In the genomic region with DNA sequence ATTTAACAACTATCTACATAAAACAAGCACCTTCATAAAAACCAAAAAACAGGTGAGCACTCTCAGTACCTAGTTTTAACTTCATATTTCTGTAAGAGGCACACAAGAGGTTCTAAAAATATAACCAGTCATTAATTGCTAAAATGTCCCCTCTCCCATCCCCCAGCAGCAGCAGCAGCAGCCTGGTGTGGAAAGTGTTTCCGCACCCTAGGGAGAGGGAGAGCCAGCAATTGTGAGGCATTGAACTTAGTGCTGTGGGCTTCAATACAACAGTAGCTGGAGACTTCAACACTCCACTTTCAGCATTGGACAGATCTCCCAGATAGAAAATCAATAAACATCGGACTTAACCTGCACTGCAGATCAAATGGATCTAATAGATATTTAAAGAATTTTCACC, we compare ENCODE assay signal across 16 cellular contexts.
"Had no signal": no experiment of that assay in that cellular context is flagged by ENCODE, and none has a peak within 500 bp of the region (broad histone marks: within the 10 kb centered on the region; RNA-seq: fewer than 3 reads in every experiment).

No MANE protein-coding gene starts in this region.

- H3K4me3 Mint-ChIP-seq: dendritic cell treated with granulocyte-macrophage colony-stimulating factor and Interleukin-4, amounts not matched to agents 40 ng/mL and 50 ng/mL, for 4 days; effector memory CD8-positive, alpha-beta T cell; naive thymus-derived CD8-positive, alpha-beta T cell had no signal

- DNase-seq: effector memory CD8-positive, alpha-beta T cell; foreskin keratinocyte; head of caudate nucleus; kidney glomerular epithelial cell; mammary epithelial cell; mucosa of descending colon; naive thymus-derived CD8-positive, alpha-beta T cell; posterior cingulate gyrus; small intestine; stimulated activated CD4-positive, alpha-beta T cell treated with anti-CD3 and anti-CD28 coated beads, Interleukin-2, amount 100 ng/mL, for 48 hours; stimulated activated naive CD4-positive, alpha-beta T cell treated with Interleukin-2 at 50 U/mL for 16 hours; trophoblast cell had no signal

- H3K4me3 ChIP-seq: hepatocyte, mucosa of descending colon, right atrium auricular region had no signal

- H3K36me3 Mint-ChIP-seq: naive thymus-derived CD8-positive, alpha-beta T cell had no signal

- H3K27me3 ChIP-seq: foreskin keratinocyte, hepatocyte, neutrophil, right atrium auricular region had no signal

- H3K79me2 ChIP-seq: hepatocyte had no signal

- H3K9me3 ChIP-seq: neutrophil, right atrium auricular region had no signal

- ATAC-seq: effector memory CD8-positive, alpha-beta T cell; foreskin keratinocyte; mucosa of descending colon; naive thymus-derived CD8-positive, alpha-beta T cell had no signal

- H3K4me1 ChIP-seq: foreskin keratinocyte, right atrium auricular region had no signal

- H3K27ac Mint-ChIP-seq: dendritic cell treated with granulocyte-macrophage colony-stimulating factor and Interleukin-4, amounts not matched to agents 40 ng/mL and 50 ng/mL, for 4 days; effector memory CD8-positive, alpha-beta T cell; naive thymus-derived CD8-positive, alpha-beta T cell had no signal

- H3K27me3 Mint-ChIP-seq: dendritic cell treated with granulocyte-macrophage colony-stimulating factor and Interleukin-4, amounts not matched to agents 40 ng/mL and 50 ng/mL, for 4 days; effector memory CD8-positive, alpha-beta T cell; naive thymus-derived CD8-positive, alpha-beta T cell had no signal

- H3K36me3 ChIP-seq: neutrophil, right atrium auricular region had no signal

- H3K4me1 Mint-ChIP-seq: naive thymus-derived CD8-positive, alpha-beta T cell had no signal

- H3K27ac ChIP-seq: foreskin keratinocyte, hepatocyte, neutrophil, right atrium auricular region had no signal

- H3K4me2 ChIP-seq: hepatocyte had no signal

- H2AFZ ChIP-seq: hepatocyte had no signal
